Comparison of ENCODE assay signal across 1 cellular context in the genomic region with DNA sequence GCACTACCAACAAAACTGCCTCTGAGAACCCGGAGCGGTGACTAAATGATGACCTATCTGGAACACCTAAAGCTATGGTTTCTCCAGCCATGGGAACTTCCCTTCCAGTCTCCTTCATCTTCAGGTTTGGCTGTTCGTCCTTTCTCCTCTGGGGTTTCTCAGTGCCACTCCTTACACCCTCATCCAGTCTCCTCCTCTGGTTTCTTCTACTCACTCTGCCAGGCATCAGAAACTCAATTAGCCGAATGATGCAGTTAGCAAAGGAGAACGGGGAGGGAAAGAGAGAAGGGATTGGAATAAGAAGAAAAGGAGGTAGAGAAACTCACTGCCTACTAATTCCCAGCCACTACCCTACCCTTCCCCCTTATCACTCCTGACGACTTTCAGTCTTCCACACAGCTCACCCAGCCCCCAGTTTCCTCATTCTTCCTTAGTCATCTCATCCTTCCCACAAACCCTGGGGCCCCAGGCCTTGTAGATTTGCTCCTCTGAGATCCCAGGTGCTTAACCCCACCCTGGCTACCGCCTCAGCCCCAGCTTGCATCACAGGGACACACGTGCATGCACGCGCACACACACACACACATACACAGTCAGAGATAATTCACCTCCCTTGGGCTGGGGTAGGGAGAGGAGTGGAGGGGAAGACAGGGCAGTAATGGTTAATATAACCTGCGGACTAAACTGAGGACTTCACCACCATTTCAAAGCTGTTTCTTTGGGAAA.
TF ChIP-seq lines count a peak whose summit lies in the region.

No MANE protein-coding gene starts in this region.

TF ChIP-seq in HEK293, 187 proteins besides CTCF, POLR2A, EP300 and RAD21 (continued from another document):
- peak; percentile 46; the same call in 1 of the 2 replicates for TF ChIP-seq PRDM10 (tag by site-specific recombination; IDR thresholded peaks at IDR 0.05)
- TF ChIP-seq ZNF623 (tag by site-specific recombination; IDR thresholded peaks at IDR 0.05) = no peak
- TF ChIP-seq ZNF645 (tag by site-specific recombination; IDR thresholded peaks at IDR 0.05) = no peak
- peak; percentile 93 for TF ChIP-seq ZBTB17 (tag by site-specific recombination; IDR thresholded peaks at IDR 0.05)
- TF ChIP-seq ZBTB21 (tag by site-specific recombination; IDR thresholded peaks at IDR 0.05) = 0 out of 2 replicates have a peak, but pooled peaks have one; percentile 16
- TF ChIP-seq ZNF518A (tag by site-specific recombination; conservative IDR thresholded peaks at IDR 0.05; ENCODE audit: low read depth) = no peak
- 0 out of 2 replicates have a peak, but pooled peaks have one; percentile 28 for TF ChIP-seq YY2 (tag by site-specific recombination; IDR thresholded peaks at IDR 0.05)
- peak; percentile 52; the same call in 1 of the 2 replicates for TF ChIP-seq KLF17 (tag by site-specific recombination; IDR thresholded peaks at IDR 0.05)
- peak; percentile 48; the same call in 1 of the 2 replicates for TF ChIP-seq ZNF692 (tag by site-specific recombination; IDR thresholded peaks at IDR 0.05)
- TF ChIP-seq ZBTB20 (tag by site-specific recombination; IDR thresholded peaks at IDR 0.05) = peak; percentile 94
- 0 out of 2 replicates have a peak, but pooled peaks have one; percentile 7 for TF ChIP-seq ZNF26 (tag by site-specific recombination; IDR thresholded peaks at IDR 0.05)
- TF ChIP-seq ZFHX2 (tag by site-specific recombination; conservative IDR thresholded peaks at IDR 0.05) = peak; percentile 51
- TF ChIP-seq KLF16 (tag by site-specific recombination; IDR thresholded peaks at IDR 0.05) = 0 out of 2 replicates have a peak, but pooled peaks have one; percentile 25
- no peak for TF ChIP-seq ZNF548 (tag by site-specific recombination; IDR thresholded peaks at IDR 0.05)
- TF ChIP-seq, protein P1, sequence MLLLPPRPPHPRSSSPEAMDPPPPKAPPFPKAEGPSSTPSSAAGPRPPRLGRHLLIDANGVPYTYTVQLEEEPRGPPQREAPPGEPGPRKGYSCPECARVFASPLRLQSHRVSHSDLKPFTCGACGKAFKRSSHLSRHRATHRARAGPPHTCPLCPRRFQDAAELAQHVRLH (tag by site-specific recombination; IDR thresholded peaks at IDR 0.05) = no peak
